20 cellular contexts compared by ENCODE assay signal in genomic region chr1:109994654-109995053, GRCh38. TPM values are rescaled to one million over a fixed set of nuclear protein-coding genes. Genes with fewer than 3 reads are reported as not detected.
A peak's percentile ranks its signal among the peaks of the same experiment; 100 is the strongest.
DNase-seq lines count a peak whose midpoint lies in the region; ATAC-seq and TF ChIP-seq lines count a peak whose summit lies in the region.
"Had no signal": no experiment of that assay in that cellular context is flagged by ENCODE, and none has a peak within 500 bp of the region (broad histone marks: within the 10 kb centered on the region; RNA-seq: fewer than 3 reads in every experiment).

No MANE protein-coding gene starts in this region.

- no peak overlapping the region for H3K4me3 Mint-ChIP-seq in MCF 10A (ENCODE audit: unreplicated experiment)

- BruUV-seq in MCF 10A (replicated peaks; lab: Mats Ljungman, UMichigan): no TSS peak

- CTCF ChIA-PET in MCF 10A (lab: Yijun Ruan, JAX): interaction anchor here (1.2 to 7.3 kb wide), 6 partner anchors 10 to 355 kb away, joined by 3 to 49 read pairs (median 8); partner anchors contain the start of gene AHCYL1

- H3K36me3 ChIP-seq in breast epithelium: no peaks in the 10 kb centered on the region
- H3K36me3 ChIP-seq in rectal smooth muscle tissue (ENCODE audit: control insufficient read depth, insufficient read depth, low read length): no peaks in the 10 kb centered on the region

- POLR2A ChIA-PET in MCF 10A (lab: Yijun Ruan, JAX): interaction anchor here (0.6 to 4.6 kb wide), 7 partner anchors 10 to 448 kb away, joined by 3 to 45 read pairs (median 4); partner anchors contain the start of genes AHCYL1, GNAI3 and STRIP1

- TF ChIP-seq POLR2A in breast epithelium (IDR thresholded peaks at IDR 0.05): no peak

- H3K4me1 Mint-ChIP-seq in MCF 10A (ENCODE audit: insufficient read depth, unreplicated experiment): peaks cover 43% of the 10 kb centered on the region

- peak overlapping the region in 1 of 2 donors; percentile 13 for H3K27ac ChIP-seq in breast epithelium
- peak overlapping the region; percentile 69 for H3K27ac ChIP-seq in rectal smooth muscle tissue (ENCODE audit: low read depth, low read length)

- DNase-seq in MCF 10A (ENCODE audit: unreplicated experiment) (no peak), breast epithelium (ENCODE audit: low spot score in 2 of 2) (no peak), globus pallidus (ENCODE audit: low spot score) (peak; percentile 64), middle frontal gyrus (ENCODE audit: extremely low spot score, low spot score) (no peak), COR-L47 (lab: John Stamatoyannopoulos, UW) (no peak)
- no peak for DNase-seq in stimulated activated naive CD8-positive, alpha-beta T cell treated with anti-CD3 and anti-CD28 coated beads, Interleukin-15, Interleukin-2, amounts not matched to agents 100 U/mL and 50 U/mL, for 24 hours
- DNase-seq: activated CD4-positive, alpha-beta T cell treated with anti-CD3 and anti-CD28 coated beads, Interleukin-2, amount 50 U/mL, for 4 hours; activated CD8-positive, alpha-beta memory T cell treated with anti-CD3 and anti-CD28 coated beads, Interleukin-2, amount 50 U/mL, for 48 hours; activated effector memory CD4-positive, alpha-beta T cell treated with Interleukin-2 at 50 U/mL for 16 hours; Calu3; cortex of kidney; NCI-H526; posterior cingulate gyrus; small intestine; stimulated activated CD4-positive, alpha-beta T cell treated with anti-CD3 and anti-CD28 coated beads, Interleukin-2, amount 100 ng/mL, for 48 hours; stimulated activated naive CD4-positive, alpha-beta T cell treated with Interleukin-2 at 50 U/mL for 16 hours; T-helper 9 cell; upper lobe of left lung had no signal

- H3K4me1 ChIP-seq in breast epithelium: peaks cover 0 to 6% of the 10 kb centered on the region in 2 donors
- H3K4me1 ChIP-seq in rectal smooth muscle tissue (ENCODE audit: control insufficient read depth, insufficient read depth, low read length): peaks cover 24% of the 10 kb centered on the region

- H3K4me3 ChIP-seq in breast epithelium (no peak overlapping the region), rectal smooth muscle tissue (ENCODE audit: low read length) (no peak overlapping the region)
- H3K4me3 ChIP-seq: upper lobe of left lung had no signal

- no peak for TF ChIP-seq CTCF in MCF 10A (IDR thresholded peaks at IDR 0.05; ENCODE audit: unreplicated experiment)
- no peak for TF ChIP-seq CTCF in breast epithelium (IDR thresholded peaks at IDR 0.05)

- H3K36me3 Mint-ChIP-seq in MCF 10A (ENCODE audit: insufficient read depth, unreplicated experiment): peaks cover 14% of the 10 kb centered on the region

- H3K9me3 ChIP-seq in breast epithelium: no peaks in the 10 kb centered on the region
- H3K9me3 ChIP-seq: upper lobe of left lung had no signal

- no peak overlapping the region for H3K9ac ChIP-seq in rectal smooth muscle tissue (ENCODE audit: low read length)

- H3K27me3 Mint-ChIP-seq in MCF 10A (ENCODE audit: insufficient read depth, unreplicated experiment): no peaks in the 10 kb centered on the region

- peak overlapping the region; percentile 46 for H3K27ac Mint-ChIP-seq in MCF 10A (ENCODE audit: low read depth, unreplicated experiment)

- H3K27me3 ChIP-seq in breast epithelium: no peaks in the 10 kb centered on the region
- H3K27me3 ChIP-seq in rectal smooth muscle tissue (ENCODE audit: control insufficient read depth, insufficient read depth, low read length): no peaks in the 10 kb centered on the region
- H3K27me3 ChIP-seq: upper lobe of left lung had no signal

- no peak for ATAC-seq in stimulated activated naive CD8-positive, alpha-beta T cell treated with anti-CD3 and anti-CD28 coated beads, Interleukin-15, Interleukin-2, amounts not matched to agents 100 U/mL and 50 U/mL, for 24 hours
- no peak for ATAC-seq in GM18870 (IDR thresholded peaks at IDR 0.05; ENCODE audit: unreplicated experiment)

- intact Hi-C loops in MCF 10A (cut with micrococcal nuclease): no loop called here
- intact Hi-C loops in breast epithelium (cut with DNase I; ENCODE audit: low total_unique reads): no loop called here

- no peaks in the 10 kb centered on the region for H3K9me3 Mint-ChIP-seq in MCF 10A (ENCODE audit: unreplicated experiment)

RNA-seq across cellular contexts. Expression of gene AHCYL1, which starts 10.1 kb away (rescaled TPM):
- 104 and 106 TPM in 2 replicates for total RNA-seq in MCF 10A (2022)
- total RNA-seq in breast epithelium: 10 to 100 TPM; 67.7 to 75.1 (median 73.8) TPM

RNA-seq across cellular contexts. Expression of gene STRIP1, which starts 39.8 kb away (rescaled TPM):
- total RNA-seq in MCF 10A (2022) (35.6 and 40.6 TPM in 2 replicates), breast epithelium (10 to 100 TPM; 35.7 to 59.0 (median 56.6) TPM)
